Comparison of ENCODE assay signal across 22 cellular contexts in the genomic region with DNA sequence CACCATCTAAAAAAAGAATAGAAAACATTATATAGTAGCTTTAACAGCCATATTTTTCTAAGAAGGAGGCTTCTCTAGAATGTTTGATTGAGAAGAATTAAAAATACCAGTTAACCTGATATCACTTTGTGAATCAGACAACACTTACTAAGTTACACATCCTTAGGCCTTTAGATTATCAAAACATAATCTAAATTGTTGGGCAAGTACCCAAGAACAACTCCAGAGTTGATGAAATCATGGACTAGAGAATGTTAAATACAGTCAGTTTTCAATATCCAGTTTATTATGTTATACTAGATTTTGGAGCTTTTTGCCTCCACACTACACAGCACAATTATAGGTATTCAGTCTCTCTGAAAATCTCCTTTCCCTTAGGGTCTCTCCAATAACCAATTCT. TPM values are rescaled to one million over a fixed set of nuclear protein-coding genes. Genes with fewer than 3 reads are reported as not detected.
DNase-seq lines count a peak whose midpoint lies in the region; ATAC-seq and TF ChIP-seq lines count a peak whose summit lies in the region.
"Had no signal": no experiment of that assay in that cellular context is flagged by ENCODE, and none has a peak within 500 bp of the region (broad histone marks: within the 10 kb centered on the region; RNA-seq: fewer than 3 reads in every experiment).

No MANE protein-coding gene starts in this region.

- no peak overlapping the region for H3K4ac ChIP-seq in IMR-90 (ENCODE audit: low read depth, low read length)

- no peak overlapping the region for H4K91ac ChIP-seq in IMR-90 (ENCODE audit: insufficient read depth, low read depth, low read length)

- H3K79me1 ChIP-seq in IMR-90 (ENCODE audit: low read depth in 1 of 2, low read length in 2 of 2) = no peaks in the 10 kb centered on the region

- no peak overlapping the region for H2AK5ac ChIP-seq in IMR-90 (ENCODE audit: low read depth, low read length)

- no peak overlapping the region for H2BK120ac ChIP-seq in IMR-90 (ENCODE audit: low read depth, low read length)

- no peak overlapping the region for H3K27ac Mint-ChIP-seq in activated T-helper 1 cell treated with anti-CD3 and anti-CD28 coated beads, Interleukin-12 subunit alpha, Interleukin-12 subunit beta, Interleukin-2, Interleukin-4 antibody, amounts not matched to agents 30 ng/mL and 10 ng/mL and 1 ng/mL, durations not matched to agents 14 hours and 24 hours and 36 hours
- H3K27ac Mint-ChIP-seq: GM23338 had no signal

- in situ Hi-C loops in IMR-90 (cut with MboI; ENCODE audit: low sequenced_read_pairs) = no loop called here

- peaks cover 15% of the 10 kb centered on the region for H3K36me3 Mint-ChIP-seq in activated T-helper 1 cell treated with anti-CD3 and anti-CD28 coated beads, Interleukin-12 subunit alpha, Interleukin-12 subunit beta, Interleukin-2, Interleukin-4 antibody, amounts not matched to agents 30 ng/mL and 10 ng/mL and 1 ng/mL, durations not matched to agents 14 hours and 24 hours and 36 hours (ENCODE audit: low read depth)

- H3K36me3 ChIP-seq in ACC112 (ENCODE audit: insufficient read depth, low read length) (no peaks in the 10 kb centered on the region), IMR-90 (ENCODE audit: control insufficient read depth, insufficient read depth, low read length) (peaks cover 4% of the 10 kb centered on the region)

- no peak overlapping the region for H3K23ac ChIP-seq in IMR-90 (ENCODE audit: low read depth, low read length)

- no peak overlapping the region for H3K4me3 Mint-ChIP-seq in activated T-helper 1 cell treated with anti-CD3 and anti-CD28 coated beads, Interleukin-12 subunit alpha, Interleukin-12 subunit beta, Interleukin-2, Interleukin-4 antibody, amounts not matched to agents 30 ng/mL and 10 ng/mL and 1 ng/mL, durations not matched to agents 14 hours and 24 hours and 36 hours
- H3K4me3 Mint-ChIP-seq: GM23338 had no signal

- no peak overlapping the region for H2AK9ac ChIP-seq in IMR-90 (replicated peaks; ENCODE audit: low read depth, low read length, poor library complexity)

- POLR2A ChIA-PET in IMR-90 (lab: Charles Lee; ENCODE audit: unreplicated experiment) = no interaction called here

- H3K4me3 ChIP-seq in ACC112 (ENCODE audit: low read depth, low read length) (no peak overlapping the region), IMR-90 (ENCODE audit: insufficient read depth, low read depth, low read length) (no peak overlapping the region), foreskin fibroblast (ENCODE audit: low read depth in 1 of 2, low read length in 2 of 2) (no peak overlapping the region)
- H3K4me3 ChIP-seq: GM23338 had no signal

- no peak overlapping the region for H3K4me2 ChIP-seq in IMR-90 (ENCODE audit: low read depth, low read length)
- H3K4me2 ChIP-seq: GM23338, SK-N-SH had no signal

- dilution Hi-C loops in IMR-90 (cut with HindIII; ENCODE audit: low sequenced_read_pairs, unreplicated experiment) = no loop called here

- H4K5ac ChIP-seq in IMR-90 (ENCODE audit: low read depth, low read length) = no peak overlapping the region

- DNase-seq in IMR-90 (peak; percentile 58), dermis blood vessel endothelial cell (peak; percentile 10), foreskin fibroblast (peak; percentile 29 to 61), DMS53 treated with DMSO at 0.1 percent for 48 hours (lab: John Stamatoyannopoulos, UW; ENCODE audit: unreplicated experiment) (no peak), foreskin melanocyte (no peak)
- DNase-seq in activated T-helper 1 cell treated with anti-CD3 and anti-CD28 coated beads, Interleukin-12 subunit alpha, Interleukin-12 subunit beta, Interleukin-2, Interleukin-4 antibody, amounts not matched to agents 30 ng/mL and 10 ng/mL and 1 ng/mL, durations not matched to agents 14 hours and 24 hours and 36 hours (ENCODE audit: low spot score) = no peak
- DNase-seq: C1 segment of cervical spinal cord, DND-41, GDM1, KBM-7, NCI-H1048, NCI-H1436, NCI-H2029, NCI-H345, NCI-H524 treated with DMSO at 0.1 percent for 48 hours, PC-3, RPMI8226, SHP77 treated with DMSO at 0.1 percent for 48 hours, SK-N-SH had no signal

- H3K9ac ChIP-seq in IMR-90 (ENCODE audit: low read depth, low read length) = no peak overlapping the region
- H3K9ac ChIP-seq: SK-N-SH had no signal

- H3K27me3 ChIP-seq in ACC112 (ENCODE audit: insufficient read depth, low read length) (no peaks in the 10 kb centered on the region), IMR-90 (ENCODE audit: control insufficient read depth, insufficient read depth, low read length) (no peaks in the 10 kb centered on the region)

- no peaks in the 10 kb centered on the region for H3K27me3 Mint-ChIP-seq in activated T-helper 1 cell treated with anti-CD3 and anti-CD28 coated beads, Interleukin-12 subunit alpha, Interleukin-12 subunit beta, Interleukin-2, Interleukin-4 antibody, amounts not matched to agents 30 ng/mL and 10 ng/mL and 1 ng/mL, durations not matched to agents 14 hours and 24 hours and 36 hours (ENCODE audit: insufficient read depth)

- H3K27ac ChIP-seq in ACC112 (ENCODE audit: low read depth, low read length) (peak overlapping the region; percentile 34; the same call in 1 of the 2 replicates), IMR-90 (ENCODE audit: insufficient read depth, low read length) (no peak overlapping the region)

- H3K4me1 Mint-ChIP-seq in activated T-helper 1 cell treated with anti-CD3 and anti-CD28 coated beads, Interleukin-12 subunit alpha, Interleukin-12 subunit beta, Interleukin-2, Interleukin-4 antibody, amounts not matched to agents 30 ng/mL and 10 ng/mL and 1 ng/mL, durations not matched to agents 14 hours and 24 hours and 36 hours (ENCODE audit: low read depth) = no peaks in the 10 kb centered on the region
- H3K4me1 Mint-ChIP-seq: GM23338 had no signal

- H4K8ac ChIP-seq in IMR-90 (ENCODE audit: low read depth in 2 of 2, low read length in 2 of 2) = no peak overlapping the region

- H3K9me3 Mint-ChIP-seq in activated T-helper 1 cell treated with anti-CD3 and anti-CD28 coated beads, Interleukin-12 subunit alpha, Interleukin-12 subunit beta, Interleukin-2, Interleukin-4 antibody, amounts not matched to agents 30 ng/mL and 10 ng/mL and 1 ng/mL, durations not matched to agents 14 hours and 24 hours and 36 hours = no peaks in the 10 kb centered on the region
- H3K9me3 Mint-ChIP-seq: GM23338 had no signal

- H2BK20ac ChIP-seq in IMR-90 (ENCODE audit: low read depth, low read length) = no peak overlapping the region

- no peak overlapping the region for H3K14ac ChIP-seq in IMR-90 (replicated peaks; ENCODE audit: low read depth, low read length)

- no peaks in the 10 kb centered on the region for H3K79me2 ChIP-seq in ACC112 (ENCODE audit: control insufficient read depth, insufficient read depth, low read length, unreplicated experiment)

- CTCF ChIA-PET in IMR-90 (lab: Yijun Ruan, JAX) = interaction anchor here (0.6 to 1.0 kb wide), 2 partner anchors 9 to 18 kb away, joined by 3 read pairs; no protein-coding TSS in a partner anchor

- intact Hi-C loops in IMR-90 (cut with micrococcal nuclease) = no loop called here
- intact Hi-C loops in activated T-helper 1 cell treated with anti-CD3 and anti-CD28 coated beads, Interleukin-12 subunit alpha, Interleukin-12 subunit beta, Interleukin-2, Interleukin-4 antibody, amounts not matched to agents 30 ng/mL and 10 ng/mL and 1 ng/mL, durations not matched to agents 14 hours and 24 hours and 36 hours (cut with micrococcal nuclease) = no loop called here

- no peak overlapping the region for H3K56ac ChIP-seq in IMR-90 (ENCODE audit: extremely low read depth, insufficient read depth, low read length)

- no peak for TF ChIP-seq RAD21 in IMR-90 (IDR thresholded peaks at IDR 0.05; ENCODE audit: low read length)

- H3K4me1 ChIP-seq in ACC112 (ENCODE audit: control insufficient read depth, insufficient read depth, low read length, unreplicated experiment) (peaks cover 13% of the 10 kb centered on the region), IMR-90 (ENCODE audit: control insufficient read depth, insufficient read depth, low read length) (peaks cover 2% of the 10 kb centered on the region; the same call in 1 of the 2 replicates)

- no peak overlapping the region for H3K18ac ChIP-seq in IMR-90 (ENCODE audit: low read depth, low read length)

- no TSS peak for BruUV-seq in IMR-90 (replicated peaks; lab: Mats Ljungman, UMichigan)

- no peaks in the 10 kb centered on the region for H3K9me3 ChIP-seq in IMR-90 (ENCODE audit: control insufficient read depth, insufficient read depth, low read length)
- H3K9me3 ChIP-seq: SK-N-SH had no signal

- TF ChIP-seq CTCF in IMR-90 (conservative IDR thresholded peaks at IDR 0.05; ENCODE audit: low read depth, low read length) (no peak), foreskin fibroblast (IDR thresholded peaks at IDR 0.05; ENCODE audit: low read depth, low read length) (no peak)

- H2BK15ac ChIP-seq in IMR-90 (ENCODE audit: low read depth, low read length) = no peak overlapping the region

- 0 out of 2 replicates have a peak, but pooled peaks cover 3% of the 10 kb centered on the region for H3K9me1 ChIP-seq in IMR-90 (ENCODE audit: insufficient read depth, low read length)

- TF ChIP-seq POLR2A in IMR-90 (IDR thresholded peaks at IDR 0.05; ENCODE audit: low read depth, low read length) = no peak

- ATAC-seq in IMR-90 (ENCODE audit: low read depth) = peak; percentile 32; the same call in 1 of the 2 replicates
- no peak for ATAC-seq in HG03097 (IDR thresholded peaks at IDR 0.05; ENCODE audit: low FRiP score, unreplicated experiment)
- ATAC-seq: GM23338, PC-3 had no signal

- no peaks in the 10 kb centered on the region for H4K20me1 ChIP-seq in IMR-90 (ENCODE audit: insufficient read depth, low read length)

- H2AFZ ChIP-seq in ACC112 (ENCODE audit: low read length, unreplicated experiment) (no peak overlapping the region), IMR-90 (replicated peaks; ENCODE audit: low read length, poor library complexity) (no peak overlapping the region)
- H2AFZ ChIP-seq: GM23338 had no signal

- no peak overlapping the region for H2BK5ac ChIP-seq in IMR-90 (ENCODE audit: low read depth, low read length, poor library complexity, severe bottlenecking)

RNA-seq across cellular contexts. Expression of gene ARL13A, which starts 39.6 kb away (rescaled TPM):
- total RNA-seq in IMR-90 (2012; rRNA removed) (not detected in 2 replicates), dermis blood vessel endothelial cell (not detected in 2 replicates)
- polyA plus RNA-seq in IMR-90 (2012; rRNA removed) = not detected in 2 replicates
- polyA plus RNA-seq in IMR-90 (2012; cell fraction: cytosol; rRNA removed) = 0.04 and 0.09 TPM in 2 replicates
- not detected in 2 replicates for polyA plus RNA-seq in IMR-90 (2012; cell fraction: nucleus; rRNA removed; ENCODE audit: low replicate concordance)
- total RNA-seq in activated T-helper 1 cell treated with anti-CD3 and anti-CD28 coated beads, Interleukin-12 subunit alpha, Interleukin-12 subunit beta, Interleukin-2, Interleukin-4 antibody, amounts not matched to agents 30 ng/mL and 10 ng/mL and 1 ng/mL, durations not matched to agents 14 hours and 24 hours and 36 hours = not detected in 2 replicates
- total RNA-seq: GM23338, PC-3 had no signal
- polyA plus RNA-seq: GM23338, SK-N-SH had no signal

RNA-seq across cellular contexts. Expression of gene TRMT2B, which starts 42.8 kb away (rescaled TPM):
- total RNA-seq in IMR-90 (2012; rRNA removed) = 10.8 and 13.4 TPM in 2 replicates
- 6.5 and 7.7 TPM in 2 replicates for polyA plus RNA-seq in IMR-90 (2012; rRNA removed)
- polyA plus RNA-seq in IMR-90 (2012; cell fraction: cytosol; rRNA removed) = 3.3 and 7.2 TPM in 2 replicates
- 4.0 and 14.0 TPM in 2 replicates for polyA plus RNA-seq in IMR-90 (2012; cell fraction: nucleus; rRNA removed; ENCODE audit: low replicate concordance)
- 19.1 and 25.3 TPM in 2 replicates for total RNA-seq in dermis blood vessel endothelial cell
- 17.2 and 19.3 TPM in 2 replicates for total RNA-seq in activated T-helper 1 cell treated with anti-CD3 and anti-CD28 coated beads, Interleukin-12 subunit alpha, Interleukin-12 subunit beta, Interleukin-2, Interleukin-4 antibody, amounts not matched to agents 30 ng/mL and 10 ng/mL and 1 ng/mL, durations not matched to agents 14 hours and 24 hours and 36 hours

Comparison
In these comparisons a context has a peak if more than half of its experiments do, and no peak if none do; other contexts are left out.
1. DNase-seq: peak in IMR-90 (single experiment), dermis blood vessel endothelial cell (single experiment) and foreskin fibroblast (2 of 2); none in DMS53 treated with DMSO at 0.1 percent for 48 hours (single experiment), foreskin melanocyte (single experiment) and activated T-helper 1 cell treated with anti-CD3 and anti-CD28 coated beads, Interleukin-12 subunit alpha, Interleukin-12 subunit beta, Interleukin-2, Interleukin-4 antibody, amounts not matched to agents 30 ng/mL and 10 ng/mL and 1 ng/mL, durations not matched to agents 14 hours and 24 hours and 36 hours (single experiment).